ENCODE assay signal across 1 cellular context in the genomic region with DNA sequence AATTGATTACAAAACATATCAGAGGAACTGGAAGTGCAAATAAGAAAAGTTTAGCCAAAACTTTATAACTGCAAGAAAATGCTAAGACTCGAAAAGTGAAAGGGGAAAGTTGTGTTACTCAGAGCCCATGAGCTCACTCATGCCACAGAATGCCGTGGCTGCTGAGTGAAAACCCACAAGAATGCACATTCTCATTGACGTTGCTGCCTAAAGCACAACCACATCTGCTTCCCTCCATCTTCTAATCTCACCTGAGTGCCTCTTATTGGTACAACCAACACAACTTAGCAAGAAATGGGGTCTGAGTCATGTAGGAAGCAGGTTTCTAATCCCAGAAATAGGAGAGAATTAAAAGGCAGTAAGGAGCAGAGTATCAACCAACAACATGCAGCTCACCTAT.
TF ChIP-seq lines count a peak whose summit lies in the region.

No MANE protein-coding gene starts in this region.

TF ChIP-seq in GM23338, 12 proteins besides CTCF, POLR2A, EP300 and RAD21:
- TF ChIP-seq, protein P1, sequence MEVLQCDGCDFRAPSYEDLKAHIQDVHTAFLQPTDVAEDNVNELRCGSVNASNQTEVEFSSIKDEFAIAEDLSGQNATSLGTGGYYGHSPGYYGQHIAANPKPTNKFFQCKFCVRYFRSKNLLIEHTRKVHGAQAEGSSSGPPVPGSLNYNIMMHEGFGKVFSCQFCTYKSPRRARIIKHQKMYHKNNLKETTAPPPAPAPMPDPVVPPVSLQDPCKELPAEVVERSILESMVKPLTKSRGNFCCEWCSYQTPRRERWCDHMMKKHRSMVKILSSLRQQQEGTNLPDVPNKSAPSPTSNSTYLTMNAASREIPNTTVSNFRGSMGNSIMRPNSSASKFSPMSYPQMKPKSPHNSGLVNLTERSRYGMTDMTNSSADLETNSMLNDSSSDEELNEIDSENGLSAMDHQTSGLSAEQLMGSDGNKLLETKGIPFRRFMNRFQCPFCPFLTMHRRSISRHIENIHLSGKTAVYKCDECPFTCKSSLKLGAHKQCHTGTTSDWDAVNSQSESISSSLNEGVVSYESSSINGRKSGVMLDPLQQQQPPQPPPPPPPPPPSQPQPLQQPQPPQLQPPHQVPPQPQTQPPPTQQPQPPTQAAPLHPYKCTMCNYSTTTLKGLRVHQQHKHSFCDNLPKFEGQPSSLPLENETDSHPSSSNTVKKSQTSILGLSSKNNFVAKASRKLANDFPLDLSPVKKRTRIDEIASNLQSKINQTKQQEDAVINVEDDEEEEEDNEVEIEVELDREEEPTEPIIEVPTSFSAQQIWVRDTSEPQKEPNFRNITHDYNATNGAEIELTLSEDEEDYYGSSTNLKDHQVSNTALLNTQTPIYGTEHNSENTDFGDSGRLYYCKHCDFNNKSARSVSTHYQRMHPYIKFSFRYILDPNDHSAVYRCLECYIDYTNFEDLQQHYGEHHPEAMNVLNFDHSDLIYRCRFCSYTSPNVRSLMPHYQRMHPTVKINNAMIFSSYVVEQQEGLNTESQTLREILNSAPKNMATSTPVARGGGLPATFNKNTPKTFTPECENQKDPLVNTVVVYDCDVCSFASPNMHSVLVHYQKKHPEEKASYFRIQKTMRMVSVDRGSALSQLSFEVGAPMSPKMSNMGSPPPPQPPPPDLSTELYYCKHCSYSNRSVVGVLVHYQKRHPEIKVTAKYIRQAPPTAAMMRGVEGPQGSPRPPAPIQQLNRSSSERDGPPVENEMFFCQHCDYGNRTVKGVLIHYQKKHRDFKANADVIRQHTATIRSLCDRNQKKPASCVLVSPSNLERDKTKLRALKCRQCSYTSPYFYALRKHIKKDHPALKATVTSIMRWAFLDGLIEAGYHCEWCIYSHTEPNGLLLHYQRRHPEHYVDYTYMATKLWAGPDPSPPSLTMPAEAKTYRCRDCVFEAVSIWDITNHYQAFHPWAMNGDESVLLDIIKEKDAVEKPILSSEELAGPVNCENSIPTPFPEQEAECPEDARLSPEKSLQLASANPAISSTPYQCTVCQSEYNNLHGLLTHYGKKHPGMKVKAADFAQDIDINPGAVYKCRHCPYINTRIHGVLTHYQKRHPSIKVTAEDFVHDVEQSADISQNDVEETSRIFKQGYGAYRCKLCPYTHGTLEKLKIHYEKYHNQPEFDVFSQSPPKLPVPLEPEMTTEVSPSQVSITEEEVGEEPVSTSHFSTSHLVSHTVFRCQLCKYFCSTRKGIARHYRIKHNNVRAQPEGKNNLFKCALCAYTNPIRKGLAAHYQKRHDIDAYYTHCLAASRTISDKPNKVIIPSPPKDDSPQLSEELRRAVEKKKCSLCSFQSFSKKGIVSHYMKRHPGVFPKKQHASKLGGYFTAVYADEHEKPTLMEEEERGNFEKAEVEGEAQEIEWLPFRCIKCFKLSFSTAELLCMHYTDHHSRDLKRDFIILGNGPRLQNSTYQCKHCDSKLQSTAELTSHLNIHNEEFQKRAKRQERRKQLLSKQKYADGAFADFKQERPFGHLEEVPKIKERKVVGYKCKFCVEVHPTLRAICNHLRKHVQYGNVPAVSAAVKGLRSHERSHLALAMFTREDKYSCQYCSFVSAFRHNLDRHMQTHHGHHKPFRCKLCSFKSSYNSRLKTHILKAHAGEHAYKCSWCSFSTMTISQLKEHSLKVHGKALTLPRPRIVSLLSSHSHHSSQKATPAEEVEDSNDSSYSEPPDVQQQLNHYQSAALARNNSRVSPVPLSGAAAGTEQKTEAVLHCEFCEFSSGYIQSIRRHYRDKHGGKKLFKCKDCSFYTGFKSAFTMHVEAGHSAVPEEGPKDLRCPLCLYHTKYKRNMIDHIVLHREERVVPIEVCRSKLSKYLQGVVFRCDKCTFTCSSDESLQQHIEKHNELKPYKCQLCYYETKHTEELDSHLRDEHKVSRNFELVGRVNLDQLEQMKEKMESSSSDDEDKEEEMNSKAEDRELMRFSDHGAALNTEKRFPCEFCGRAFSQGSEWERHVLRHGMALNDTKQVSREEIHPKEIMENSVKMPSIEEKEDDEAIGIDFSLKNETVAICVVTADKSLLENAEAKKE (CRISPR knock-in tag; IDR thresholded peaks at IDR 0.05): no peak
- TF ChIP-seq EZH2phosphoT487 (IDR thresholded peaks at IDR 0.05; ENCODE audit: unreplicated experiment): no peak
- TF ChIP-seq JUNB (IDR thresholded peaks at IDR 0.05; ENCODE audit: unreplicated experiment): no peak
- TF ChIP-seq, protein P2, sequence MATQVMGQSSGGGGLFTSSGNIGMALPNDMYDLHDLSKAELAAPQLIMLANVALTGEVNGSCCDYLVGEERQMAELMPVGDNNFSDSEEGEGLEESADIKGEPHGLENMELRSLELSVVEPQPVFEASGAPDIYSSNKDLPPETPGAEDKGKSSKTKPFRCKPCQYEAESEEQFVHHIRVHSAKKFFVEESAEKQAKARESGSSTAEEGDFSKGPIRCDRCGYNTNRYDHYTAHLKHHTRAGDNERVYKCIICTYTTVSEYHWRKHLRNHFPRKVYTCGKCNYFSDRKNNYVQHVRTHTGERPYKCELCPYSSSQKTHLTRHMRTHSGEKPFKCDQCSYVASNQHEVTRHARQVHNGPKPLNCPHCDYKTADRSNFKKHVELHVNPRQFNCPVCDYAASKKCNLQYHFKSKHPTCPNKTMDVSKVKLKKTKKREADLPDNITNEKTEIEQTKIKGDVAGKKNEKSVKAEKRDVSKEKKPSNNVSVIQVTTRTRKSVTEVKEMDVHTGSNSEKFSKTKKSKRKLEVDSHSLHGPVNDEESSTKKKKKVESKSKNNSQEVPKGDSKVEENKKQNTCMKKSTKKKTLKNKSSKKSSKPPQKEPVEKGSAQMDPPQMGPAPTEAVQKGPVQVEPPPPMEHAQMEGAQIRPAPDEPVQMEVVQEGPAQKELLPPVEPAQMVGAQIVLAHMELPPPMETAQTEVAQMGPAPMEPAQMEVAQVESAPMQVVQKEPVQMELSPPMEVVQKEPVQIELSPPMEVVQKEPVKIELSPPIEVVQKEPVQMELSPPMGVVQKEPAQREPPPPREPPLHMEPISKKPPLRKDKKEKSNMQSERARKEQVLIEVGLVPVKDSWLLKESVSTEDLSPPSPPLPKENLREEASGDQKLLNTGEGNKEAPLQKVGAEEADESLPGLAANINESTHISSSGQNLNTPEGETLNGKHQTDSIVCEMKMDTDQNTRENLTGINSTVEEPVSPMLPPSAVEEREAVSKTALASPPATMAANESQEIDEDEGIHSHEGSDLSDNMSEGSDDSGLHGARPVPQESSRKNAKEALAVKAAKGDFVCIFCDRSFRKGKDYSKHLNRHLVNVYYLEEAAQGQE (IDR thresholded peaks at IDR 0.05; ENCODE audit: unreplicated experiment): no peak
- TF ChIP-seq NANOG (IDR thresholded peaks at IDR 0.05; ENCODE audit: borderline replicate concordance): no peak
- TF ChIP-seq POLR2AphosphoS5 (IDR thresholded peaks at IDR 0.05; ENCODE audit: low read depth): no peak
- no peak for TF ChIP-seq STAT1 (IDR thresholded peaks at IDR 0.05; ENCODE audit: unreplicated experiment)
- TF ChIP-seq EZH2 (IDR thresholded peaks at IDR 0.05; ENCODE audit: low read depth, unreplicated experiment): no peak
- TF ChIP-seq ZNF114 (CRISPR knock-in tag; IDR thresholded peaks at IDR 0.05): no peak
- TF ChIP-seq ZNF331 (CRISPR knock-in tag; IDR thresholded peaks at IDR 0.05; ENCODE audit: low read depth): no peak
- no peak for TF ChIP-seq CREB1 (CRISPR knock-in tag; IDR thresholded peaks at IDR 0.05; ENCODE audit: low read depth)
- TF ChIP-seq, protein P3, sequence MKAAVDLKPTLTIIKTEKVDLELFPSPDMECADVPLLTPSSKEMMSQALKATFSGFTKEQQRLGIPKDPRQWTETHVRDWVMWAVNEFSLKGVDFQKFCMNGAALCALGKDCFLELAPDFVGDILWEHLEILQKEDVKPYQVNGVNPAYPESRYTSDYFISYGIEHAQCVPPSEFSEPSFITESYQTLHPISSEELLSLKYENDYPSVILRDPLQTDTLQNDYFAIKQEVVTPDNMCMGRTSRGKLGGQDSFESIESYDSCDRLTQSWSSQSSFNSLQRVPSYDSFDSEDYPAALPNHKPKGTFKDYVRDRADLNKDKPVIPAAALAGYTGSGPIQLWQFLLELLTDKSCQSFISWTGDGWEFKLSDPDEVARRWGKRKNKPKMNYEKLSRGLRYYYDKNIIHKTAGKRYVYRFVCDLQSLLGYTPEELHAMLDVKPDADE (IDR thresholded peaks at IDR 0.05): no peak
